In genomic region chr1:154579382-154579781, GRCh38 we compare ENCODE assay signal across 1 cellular context.
TF ChIP-seq lines count a peak whose summit lies in the region.

No MANE protein-coding gene starts in this region.

TF ChIP-seq in GM12878, 131 proteins besides CTCF, POLR2A, EP300 and RAD21:
- TF ChIP-seq TCF7 (IDR thresholded peaks at IDR 0.05; ENCODE audit: borderline replicate concordance) (no peak), POLR2AphosphoS5 (IDR thresholded peaks at IDR 0.05; ENCODE audit: low read length) (peak; percentile 27; the same call in 1 of the 2 replicates), CEBPB (IDR thresholded peaks at IDR 0.05; ENCODE audit: borderline replicate concordance in 1 of 2, low read depth in 2 of 2, low read length in 2 of 2) (no peak), YBX1 (IDR thresholded peaks at IDR 0.05) (no peak)
